ENCODE assay signal across 1 cellular context in genomic region chr9:136323420-136323819, GRCh38.
TF ChIP-seq lines count a peak whose summit lies in the region.

No MANE protein-coding gene starts in this region.

TF ChIP-seq in H1, 55 proteins besides CTCF, POLR2A, EP300 and RAD21:
- TF ChIP-seq EZH2 (IDR thresholded peaks at IDR 0.05; ENCODE audit: low read depth, low read length, severe bottlenecking) (no peak), BACH1 (IDR thresholded peaks at IDR 0.05; ENCODE audit: low read length) (no peak), MAFK (IDR thresholded peaks at IDR 0.05; ENCODE audit: low read depth, low read length) (no peak), GABPA (IDR thresholded peaks at IDR 0.05; ENCODE audit: borderline replicate concordance, insufficient read depth, low read length) (no peak), CHD1 (IDR thresholded peaks at IDR 0.05; ENCODE audit: low read depth, low read length) (no peak), SIRT6 (IDR thresholded peaks at IDR 0.05; ENCODE audit: low read length) (no peak), TCF12 (IDR thresholded peaks at IDR 0.05; ENCODE audit: low read depth, low read length) (no peak), RNF2 (IDR thresholded peaks at IDR 0.05; ENCODE audit: borderline replicate concordance, low read depth, low read length, missing control alignments, poor library complexity, severe bottlenecking) (no peak), GTF2F1 (IDR thresholded peaks at IDR 0.05; ENCODE audit: borderline replicate concordance, low read depth, low read length) (no peak), JUND (IDR thresholded peaks at IDR 0.05; ENCODE audit: low read length) (no peak), ATF2 (IDR thresholded peaks at IDR 0.05; ENCODE audit: low read length) (no peak)
